In genomic region chr2:30165050-30165520, GRCh38 we compare ENCODE assay signal across 9 cellular contexts. TPM values are rescaled to one million over a fixed set of nuclear protein-coding genes. Genes with fewer than 3 reads are reported as not detected.
A peak's percentile ranks its signal among the peaks of the same experiment; 100 is the strongest.
DNase-seq lines count a peak whose midpoint lies in the region; ATAC-seq and TF ChIP-seq lines count a peak whose summit lies in the region.
"Had no signal": no experiment of that assay in that cellular context is flagged by ENCODE, and none has a peak within 500 bp of the region (broad histone marks: within the 10 kb centered on the region; RNA-seq: fewer than 3 reads in every experiment).

No MANE protein-coding gene starts in this region.

- no peak overlapping the region for H4K91ac ChIP-seq in mesenchymal stem cell (ENCODE audit: low read length)

- no peak overlapping the region for H3K4ac ChIP-seq in mesenchymal stem cell (ENCODE audit: low read depth in 1 of 2, low read length in 2 of 2)

- H3K9ac ChIP-seq in mesenchymal stem cell (ENCODE audit: low read length), result peak overlapping the region; percentile 7

- H3K9me3 Mint-ChIP-seq in activated CD4-positive, alpha-beta T cell treated with anti-CD3 and anti-CD28 coated beads, Interleukin-2, amount 10 ng/mL, durations not matched to agents 24 days and 14 days, result no peaks in the 10 kb centered on the region
- no peaks in the 10 kb centered on the region for H3K9me3 Mint-ChIP-seq in stimulated activated naive B cell treated with anti-CD40 and anti-IgM and Interleukin-4, amounts not matched to agents 10 μg/mL and 1 μg/mL and 100 μg/mL, for 72 hours
- H3K9me3 Mint-ChIP-seq: dendritic cell treated with granulocyte-macrophage colony-stimulating factor and Interleukin-4, amounts not matched to agents 40 ng/mL and 50 ng/mL, for 4 days had no signal

- no peak overlapping the region for H3K4me3 Mint-ChIP-seq in activated CD4-positive, alpha-beta T cell treated with anti-CD3 and anti-CD28 coated beads, Interleukin-2, amount 10 ng/mL, durations not matched to agents 24 days and 14 days
- no peak overlapping the region for H3K4me3 Mint-ChIP-seq in stimulated activated naive B cell treated with anti-CD40 and anti-IgM and Interleukin-4, amounts not matched to agents 10 μg/mL and 1 μg/mL and 100 μg/mL, for 72 hours
- H3K4me3 Mint-ChIP-seq: dendritic cell treated with granulocyte-macrophage colony-stimulating factor and Interleukin-4, amounts not matched to agents 40 ng/mL and 50 ng/mL, for 4 days had no signal

- H2BK12ac ChIP-seq in mesenchymal stem cell (ENCODE audit: low read length in 2 of 2), result no peak overlapping the region

- ATAC-seq in GM21360 (IDR thresholded peaks at IDR 0.05; ENCODE audit: unreplicated experiment), result peak; percentile 88
- ATAC-seq in stimulated activated naive B cell treated with anti-CD40 and anti-IgM and Interleukin-4, amounts not matched to agents 10 μg/mL and 1 μg/mL and 100 μg/mL, for 72 hours (replicated peaks), result peak; percentile 98

- no peak overlapping the region for H2BK15ac ChIP-seq in mesenchymal stem cell (ENCODE audit: low read depth, poor library complexity, severe bottlenecking)

- intact Hi-C loops in activated CD4-positive, alpha-beta T cell treated with anti-CD3 and anti-CD28 coated beads, Interleukin-2, amount 10 ng/mL, durations not matched to agents 24 days and 14 days (cut with micrococcal nuclease), result loop anchor here (1.0 to 10.0 kb wide), 8 partner anchors 18 to 1360 kb away; partner anchors contain the start of gene YPEL5

- DNase-seq in D341Med (ENCODE audit: low spot score), result peak; percentile 84
- DNase-seq in HL-60 (ENCODE audit: low read depth in 1 of 2, low spot score in 1 of 2), result peak; percentile 86 to 89
- DNase-seq in NCI-H748 (lab: John Stamatoyannopoulos, UW; ENCODE audit: unreplicated experiment), result peak; percentile 86
- peak; percentile 91 for DNase-seq in activated CD4-positive, alpha-beta T cell treated with anti-CD3 and anti-CD28 coated beads, Interleukin-2, amount 10 ng/mL, durations not matched to agents 24 days and 14 days
- peak; percentile 25 to 48 (median 35) for DNase-seq in effector memory CD4-positive, alpha-beta T cell
- DNase-seq in mesenchymal stem cell, result peak; percentile 93
- peak; percentile 67 for DNase-seq in stimulated activated naive B cell treated with anti-CD40 and anti-IgM and Interleukin-4, amounts not matched to agents 10 μg/mL and 1 μg/mL and 100 μg/mL, for 72 hours

- H3K4me3 ChIP-seq in HL-60 (replicated peaks; ENCODE audit: insufficient read depth, low read length) (no peak overlapping the region), mesenchymal stem cell (ENCODE audit: insufficient read depth in 1 of 2, low read depth in 1 of 2, low read length in 2 of 2) (no peak overlapping the region)
- no peak overlapping the region for H3K4me3 ChIP-seq in effector memory CD4-positive, alpha-beta T cell (ENCODE audit: insufficient read depth, low read depth, low read length, poor library complexity, severe bottlenecking)

- peaks cover 3% of the 10 kb centered on the region for H3K79me1 ChIP-seq in mesenchymal stem cell (replicated peaks; ENCODE audit: low read length, poor library complexity, severe bottlenecking)

- peaks cover 2% of the 10 kb centered on the region for H3K4me1 Mint-ChIP-seq in activated CD4-positive, alpha-beta T cell treated with anti-CD3 and anti-CD28 coated beads, Interleukin-2, amount 10 ng/mL, durations not matched to agents 24 days and 14 days
- peaks cover 29 to 41% of the 10 kb centered on the region in 2 donors for H3K4me1 Mint-ChIP-seq in stimulated activated naive B cell treated with anti-CD40 and anti-IgM and Interleukin-4, amounts not matched to agents 10 μg/mL and 1 μg/mL and 100 μg/mL, for 72 hours

- H4K8ac ChIP-seq in mesenchymal stem cell (ENCODE audit: low read length), result no peak overlapping the region

- TF ChIP-seq CTCF in HL-60 (IDR thresholded peaks at IDR 0.05; ENCODE audit: insufficient read depth, low read length), result peak; percentile 58

- H3K23ac ChIP-seq in mesenchymal stem cell (ENCODE audit: low read length in 2 of 2), result no peak overlapping the region

- no peak overlapping the region for H2BK120ac ChIP-seq in mesenchymal stem cell (ENCODE audit: low read depth, low read length)

- H3K4me1 ChIP-seq in effector memory CD4-positive, alpha-beta T cell (ENCODE audit: control insufficient read depth, insufficient read depth, low read length, poor library complexity, severe bottlenecking), result no peaks in the 10 kb centered on the region
- H3K4me1 ChIP-seq in mesenchymal stem cell (ENCODE audit: control insufficient read depth, insufficient read depth, low read depth, low read length), result peaks cover 1% of the 10 kb centered on the region

- H3K36me3 ChIP-seq in effector memory CD4-positive, alpha-beta T cell (ENCODE audit: control insufficient read depth, insufficient read depth, low read length), result peaks cover 16% of the 10 kb centered on the region
- H3K36me3 ChIP-seq in mesenchymal stem cell (ENCODE audit: control insufficient read depth in 1 of 2, insufficient read depth in 2 of 2, low read depth in 1 of 2, low read length in 2 of 2), result peaks cover 0 to 23% of the 10 kb centered on the region in 2 experiments

- H3K27ac ChIP-seq in HL-60 (replicated peaks), result no peak overlapping the region
- H3K27ac ChIP-seq in effector memory CD4-positive, alpha-beta T cell (ENCODE audit: insufficient read depth, low read length, poor library complexity, severe bottlenecking), result no peak overlapping the region
- H3K27ac ChIP-seq in mesenchymal stem cell (ENCODE audit: low read length, poor library complexity, severe bottlenecking), result no peak overlapping the region

- no peak overlapping the region for H3K27ac Mint-ChIP-seq in activated CD4-positive, alpha-beta T cell treated with anti-CD3 and anti-CD28 coated beads, Interleukin-2, amount 10 ng/mL, durations not matched to agents 24 days and 14 days
- H3K27ac Mint-ChIP-seq in stimulated activated naive B cell treated with anti-CD40 and anti-IgM and Interleukin-4, amounts not matched to agents 10 μg/mL and 1 μg/mL and 100 μg/mL, for 72 hours, result no peak overlapping the region
- H3K27ac Mint-ChIP-seq: dendritic cell treated with granulocyte-macrophage colony-stimulating factor and Interleukin-4, amounts not matched to agents 40 ng/mL and 50 ng/mL, for 4 days had no signal

- H3K4me2 ChIP-seq in mesenchymal stem cell (ENCODE audit: low read length, poor library complexity, severe bottlenecking), result no peak overlapping the region

- no peak overlapping the region for H2AK5ac ChIP-seq in mesenchymal stem cell (ENCODE audit: low read length, severe bottlenecking)

- peaks cover 2% of the 10 kb centered on the region for H3K27me3 Mint-ChIP-seq in activated CD4-positive, alpha-beta T cell treated with anti-CD3 and anti-CD28 coated beads, Interleukin-2, amount 10 ng/mL, durations not matched to agents 24 days and 14 days
- H3K27me3 Mint-ChIP-seq in stimulated activated naive B cell treated with anti-CD40 and anti-IgM and Interleukin-4, amounts not matched to agents 10 μg/mL and 1 μg/mL and 100 μg/mL, for 72 hours, result no peaks in the 10 kb centered on the region
- H3K27me3 Mint-ChIP-seq: dendritic cell treated with granulocyte-macrophage colony-stimulating factor and Interleukin-4, amounts not matched to agents 40 ng/mL and 50 ng/mL, for 4 days had no signal

- peaks cover 1% of the 10 kb centered on the region for H3K36me3 Mint-ChIP-seq in activated CD4-positive, alpha-beta T cell treated with anti-CD3 and anti-CD28 coated beads, Interleukin-2, amount 10 ng/mL, durations not matched to agents 24 days and 14 days (ENCODE audit: low read depth)
- H3K36me3 Mint-ChIP-seq in stimulated activated naive B cell treated with anti-CD40 and anti-IgM and Interleukin-4, amounts not matched to agents 10 μg/mL and 1 μg/mL and 100 μg/mL, for 72 hours, result peaks cover 26 to 47% of the 10 kb centered on the region in 2 donors

- no peak overlapping the region for H3K18ac ChIP-seq in mesenchymal stem cell (ENCODE audit: low read depth in 1 of 2, low read length in 2 of 2)

- no peaks in the 10 kb centered on the region for H3K9me3 ChIP-seq in effector memory CD4-positive, alpha-beta T cell (ENCODE audit: control insufficient read depth, low read length)
- H3K9me3 ChIP-seq in mesenchymal stem cell (ENCODE audit: control insufficient read depth, low read length), result no peaks in the 10 kb centered on the region

- H3K14ac ChIP-seq in mesenchymal stem cell (ENCODE audit: low read length in 2 of 2), result no peak overlapping the region

- no peak overlapping the region for H2AFZ ChIP-seq in mesenchymal stem cell (ENCODE audit: low read depth, low read length)

- 25% methylated on average over 4 of the region's 7 CpGs for WGBS in mesenchymal stem cell

- H3K27me3 ChIP-seq in HL-60 (ENCODE audit: insufficient read depth, poor library complexity, severe bottlenecking) (no peaks in the 10 kb centered on the region), mesenchymal stem cell (ENCODE audit: control insufficient read depth in 1 of 2, insufficient read depth in 1 of 2, low read length in 2 of 2) (no peaks in the 10 kb centered on the region)
- no peaks in the 10 kb centered on the region for H3K27me3 ChIP-seq in effector memory CD4-positive, alpha-beta T cell (replicated peaks; ENCODE audit: control insufficient read depth, insufficient read depth, low read length, poor library complexity, severe bottlenecking)

- no peak overlapping the region for H2BK5ac ChIP-seq in mesenchymal stem cell (ENCODE audit: low read depth, low read length, poor library complexity, severe bottlenecking)

RNA-seq across cellular contexts. Expression of gene YPEL5, which starts 18.3 kb away (rescaled TPM):
- total RNA-seq in activated CD4-positive, alpha-beta T cell treated with anti-CD3 and anti-CD28 coated beads, Interleukin-2, amount 10 ng/mL, durations not matched to agents 24 days and 14 days, result 16.8 and 19.6 TPM in 2 replicates
- 90.5 TPM for polyA plus RNA-seq in mesenchymal stem cell (2013, experiment 1 of 2)
- 92.5 TPM for polyA plus RNA-seq in mesenchymal stem cell (2013, experiment 2 of 2)

Comparison
In these comparisons a context has a peak if more than half of its experiments do, and no peak if none do; other contexts are left out.
1. DNase-seq: peak in every context shown above with its lines; median percentile 93 in mesenchymal stem cell; 91 in activated CD4-positive, alpha-beta T cell treated with anti-CD3 and anti-CD28 coated beads, Interleukin-2, amount 10 ng/mL, durations not matched to agents 24 days and 14 days; 88 in HL-60; 86 in NCI-H748; 84 in D341Med; 67 in stimulated activated naive B cell treated with anti-CD40 and anti-IgM and Interleukin-4, amounts not matched to agents 10 μg/mL and 1 μg/mL and 100 μg/mL, for 72 hours; 35 in effector memory CD4-positive, alpha-beta T cell.